In the genomic region with DNA sequence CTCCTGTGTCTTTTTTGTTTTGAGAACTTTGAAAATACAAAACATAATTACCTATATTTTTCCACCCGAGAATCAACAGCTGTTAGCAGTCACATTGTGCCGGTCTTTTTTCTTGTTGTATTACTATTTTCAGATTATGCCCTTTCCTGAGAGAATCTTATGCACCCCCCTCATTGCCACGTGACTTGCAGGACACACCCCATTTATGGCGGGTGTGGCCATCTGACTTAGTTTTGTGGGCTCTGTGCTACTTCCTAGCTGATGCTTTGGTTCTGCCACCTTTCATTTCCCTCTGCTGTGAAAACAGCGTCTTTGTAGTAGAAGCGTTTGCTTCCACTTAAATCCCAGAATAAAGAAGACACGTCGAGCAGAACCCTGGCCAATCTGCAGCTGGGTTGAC, we compare ENCODE assay signal across 14 cellular contexts.
"Had no signal": no experiment of that assay in that cellular context is flagged by ENCODE, and none has a peak within 500 bp of the region (broad histone marks: within the 10 kb centered on the region; RNA-seq: fewer than 3 reads in every experiment).

No MANE protein-coding gene starts in this region.

- H3K27me3 Mint-ChIP-seq: activated T-cell treated with anti-CD3 and anti-CD28 coated beads, Interleukin-2, amount 50 U/mL, for 24 hours had no signal

- H3K9me3 Mint-ChIP-seq: activated naive CD4-positive, alpha-beta T cell treated with anti-CD3 and anti-CD28 coated beads, Interleukin-2, amount 50 U/mL, for 72 hours; activated T-cell treated with anti-CD3 and anti-CD28 coated beads, Interleukin-2, amount 50 U/mL, for 24 hours had no signal

- H3K9me3 ChIP-seq: spleen, upper lobe of left lung had no signal

- H3K27me3 ChIP-seq: brain microvascular endothelial cell, spleen, upper lobe of left lung had no signal

- DNase-seq: activated CD8-positive, alpha-beta memory T cell treated with anti-CD3 and anti-CD28 coated beads, Interleukin-2, amount 10 ng/mL, durations not matched to agents 7 days and 5 days; activated effector memory CD4-positive, alpha-beta T cell treated with Interleukin-2 at 50 U/mL for 16 hours; activated T-cell treated with anti-CD3 and anti-CD28 coated beads, Interleukin-2, amount 50 U/mL, for 24 hours; amygdala; brain microvascular endothelial cell; hippocampal formation; naive thymus-derived CD4-positive, alpha-beta T cell; spleen; stimulated activated naive CD4-positive, alpha-beta T cell; T-helper 1 cell; upper lobe of left lung had no signal

- H3K27ac ChIP-seq: brain microvascular endothelial cell, spleen, upper lobe of left lung had no signal

- H3K27ac Mint-ChIP-seq: activated CD8-positive, alpha-beta memory T cell treated with anti-CD3 and anti-CD28 coated beads, Interleukin-2, amount 10 ng/mL, durations not matched to agents 7 days and 5 days; activated naive CD4-positive, alpha-beta T cell treated with anti-CD3 and anti-CD28 coated beads, Interleukin-2, amount 50 U/mL, for 72 hours; activated T-cell treated with anti-CD3 and anti-CD28 coated beads, Interleukin-2, amount 50 U/mL, for 24 hours had no signal

- ATAC-seq: activated CD8-positive, alpha-beta memory T cell treated with anti-CD3 and anti-CD28 coated beads, Interleukin-2, amount 10 ng/mL, durations not matched to agents 7 days and 5 days; activated naive CD4-positive, alpha-beta T cell treated with anti-CD3 and anti-CD28 coated beads, Interleukin-2, amount 50 U/mL, for 72 hours; naive thymus-derived CD4-positive, alpha-beta T cell; sciatic nerve had no signal

- H3K4me1 Mint-ChIP-seq: activated CD8-positive, alpha-beta memory T cell treated with anti-CD3 and anti-CD28 coated beads, Interleukin-2, amount 10 ng/mL, durations not matched to agents 7 days and 5 days had no signal

- H3K36me3 ChIP-seq: brain microvascular endothelial cell, spleen, upper lobe of left lung had no signal

- H3K4me3 Mint-ChIP-seq: activated CD8-positive, alpha-beta memory T cell treated with anti-CD3 and anti-CD28 coated beads, Interleukin-2, amount 10 ng/mL, durations not matched to agents 7 days and 5 days; activated T-cell treated with anti-CD3 and anti-CD28 coated beads, Interleukin-2, amount 50 U/mL, for 24 hours; naive thymus-derived CD4-positive, alpha-beta T cell had no signal

- H3K4me1 ChIP-seq: spleen had no signal

- H3K4me3 ChIP-seq: lung, spleen, upper lobe of left lung had no signal

- H3K36me3 Mint-ChIP-seq: activated CD8-positive, alpha-beta memory T cell treated with anti-CD3 and anti-CD28 coated beads, Interleukin-2, amount 10 ng/mL, durations not matched to agents 7 days and 5 days; activated naive CD4-positive, alpha-beta T cell treated with anti-CD3 and anti-CD28 coated beads, Interleukin-2, amount 50 U/mL, for 72 hours; naive thymus-derived CD4-positive, alpha-beta T cell had no signal
